19 cellular contexts compared by ENCODE assay signal in genomic region chr4:17315459-17315858, GRCh38.
"Had no signal": no experiment of that assay in that cellular context is flagged by ENCODE, and none has a peak within 500 bp of the region (broad histone marks: within the 10 kb centered on the region; RNA-seq: fewer than 3 reads in every experiment).

No MANE protein-coding gene starts in this region.

- H3K9ac ChIP-seq: parathyroid adenoma had no signal

- H3K4me2 ChIP-seq: smooth muscle cell had no signal

- H3K79me2 ChIP-seq: parathyroid adenoma had no signal

- H3K9me3 ChIP-seq: esophagus squamous epithelium, stomach had no signal

- H3K4me3 ChIP-seq: esophagus squamous epithelium, heart right ventricle, smooth muscle cell, stomach had no signal

- H3K27ac Mint-ChIP-seq: activated naive CD8-positive, alpha-beta T cell; dendritic cell treated with granulocyte-macrophage colony-stimulating factor and Interleukin-4, amounts not matched to agents 40 ng/mL and 50 ng/mL, for 4 days; stimulated activated effector memory CD8-positive, alpha-beta T cell treated with anti-CD3 and anti-CD28 coated beads, Interleukin-12 subunit alpha, Interleukin-12 subunit beta, amount 100 ng/mL, for 72 hours; type B pancreatic cell had no signal

- ATAC-seq: heart right ventricle; left ventricle myocardium superior; naive thymus-derived CD8-positive, alpha-beta T cell; sciatic nerve; stimulated activated effector memory CD8-positive, alpha-beta T cell treated with anti-CD3 and anti-CD28 coated beads, Interleukin-12 subunit alpha, Interleukin-12 subunit beta, amount 100 ng/mL, for 72 hours had no signal

- H3K27me3 ChIP-seq: esophagus squamous epithelium, heart right ventricle had no signal

- H3K36me3 Mint-ChIP-seq: stimulated activated effector memory CD8-positive, alpha-beta T cell treated with anti-CD3 and anti-CD28 coated beads, Interleukin-12 subunit alpha, Interleukin-12 subunit beta, amount 100 ng/mL, for 72 hours; type B pancreatic cell had no signal

- H3K9me3 Mint-ChIP-seq: dendritic cell treated with granulocyte-macrophage colony-stimulating factor and Interleukin-4, amounts not matched to agents 40 ng/mL and 50 ng/mL, for 4 days; stimulated activated effector memory CD8-positive, alpha-beta T cell treated with anti-CD3 and anti-CD28 coated beads, Interleukin-12 subunit alpha, Interleukin-12 subunit beta, amount 100 ng/mL, for 72 hours; type B pancreatic cell had no signal

- H3K27me3 Mint-ChIP-seq: type B pancreatic cell had no signal

- H2AFZ ChIP-seq: parathyroid adenoma had no signal

- H3K4me1 ChIP-seq: esophagus squamous epithelium, heart right ventricle, parathyroid adenoma, stomach had no signal

- DNase-seq: activated CD4-positive, alpha-beta T cell treated with anti-CD3 and anti-CD28 coated beads for 1 hour; activated CD8-positive, alpha-beta memory T cell treated with anti-CD3 and anti-CD28 coated beads for 24 hours; activated CD8-positive, alpha-beta memory T cell treated with anti-CD3 and anti-CD28 coated beads, Interleukin-2, amount 50 U/mL, for 48 hours; activated gamma-delta T cell treated with Interleukin-2 at 50 U/mL for 16 hours; effector CD8-positive, alpha-beta T cell; esophagus squamous epithelium; heart right ventricle; left ventricle myocardium superior; naive thymus-derived CD8-positive, alpha-beta T cell; stimulated activated CD4-positive, alpha-beta T cell treated with anti-CD3 and anti-CD28 coated beads, Interleukin-4, amount 100 ng/mL, for 24 hours; stomach had no signal

- H3K4me1 Mint-ChIP-seq: naive thymus-derived CD8-positive, alpha-beta T cell; stimulated activated effector memory CD8-positive, alpha-beta T cell treated with anti-CD3 and anti-CD28 coated beads, Interleukin-12 subunit alpha, Interleukin-12 subunit beta, amount 100 ng/mL, for 72 hours had no signal

- H3K36me3 ChIP-seq: esophagus squamous epithelium, heart right ventricle, stomach had no signal

- H3K4me3 Mint-ChIP-seq: activated naive CD8-positive, alpha-beta T cell; dendritic cell treated with granulocyte-macrophage colony-stimulating factor and Interleukin-4, amounts not matched to agents 40 ng/mL and 50 ng/mL, for 4 days; naive thymus-derived CD8-positive, alpha-beta T cell; stimulated activated effector memory CD8-positive, alpha-beta T cell treated with anti-CD3 and anti-CD28 coated beads, Interleukin-12 subunit alpha, Interleukin-12 subunit beta, amount 100 ng/mL, for 72 hours; type B pancreatic cell had no signal

- H3K27ac ChIP-seq: esophagus squamous epithelium, heart right ventricle, parathyroid adenoma, stomach, VCaP had no signal
